Comparison of ENCODE assay signal across 8 cellular contexts in genomic region chr6:26158581-26159416, GRCh38.
DNase-seq lines count a peak whose midpoint lies in the region; ATAC-seq and TF ChIP-seq lines count a peak whose summit lies in the region.

No MANE protein-coding gene starts in this region.

- no peak for TF ChIP-seq CTCF in GM23338 (conservative IDR thresholded peaks at IDR 0.05; ENCODE audit: low read depth in 2 of 2)
- no peak for TF ChIP-seq CTCF in OCI-LY1 (IDR thresholded peaks at IDR 0.05; ENCODE audit: low read length)
- TF ChIP-seq CTCF in fibroblast of pulmonary artery (IDR thresholded peaks at IDR 0.05; ENCODE audit: low read length, missing control alignments): no peak
- no peak for TF ChIP-seq CTCF in nephron (IDR thresholded peaks at IDR 0.05; ENCODE audit: unreplicated experiment in 3 of 3)
- TF ChIP-seq CTCF in upper lobe of left lung (IDR thresholded peaks at IDR 0.05): no peak

- H3K36me3 ChIP-seq in GM23338 (ENCODE audit: insufficient read depth): peaks cover 4% of the 10 kb centered on the region; the same call in 1 of the 2 replicates
- no peaks in the 10 kb centered on the region for H3K36me3 ChIP-seq in OCI-LY1 (ENCODE audit: insufficient read depth, low read length)
- H3K36me3 ChIP-seq in upper lobe of left lung: no peaks in the 10 kb centered on the region

- whole genome bisulfite sequencing in upper lobe of left lung, 2 donors: 0 to 1% methylated on average over 22 of the region's 22 CpGs

- peaks cover 9% of the 10 kb centered on the region; the same call in 2 of the 3 replicates for H3K36me3 Mint-ChIP-seq in GM23338 (ENCODE audit: low read depth)
- peaks cover 5% of the 10 kb centered on the region for H3K36me3 Mint-ChIP-seq in activated T-helper 1 cell treated with anti-CD3 and anti-CD28 coated beads, Interleukin-12 subunit alpha, Interleukin-12 subunit beta, Interleukin-2, Interleukin-4 antibody, amounts not matched to agents 30 ng/mL and 10 ng/mL and 1 ng/mL, durations not matched to agents 14 hours and 24 hours and 36 hours (ENCODE audit: low read depth)
- H3K36me3 Mint-ChIP-seq in nephron (ENCODE audit: low read depth): peaks cover 7% of the 10 kb centered on the region

- H3K9me3 ChIP-seq in OCI-LY1 (ENCODE audit: low read length) (no peaks in the 10 kb centered on the region), upper lobe of left lung (no peaks in the 10 kb centered on the region)

- no peak for TF ChIP-seq POLR2A in upper lobe of left lung (IDR thresholded peaks at IDR 0.05)

- TF ChIP-seq EP300 in upper lobe of left lung (IDR thresholded peaks at IDR 0.05): peak in 1 of 4 donors; percentile 3

- peaks cover 13% of the 10 kb centered on the region for H3F3A ChIP-seq in GM23338 (replicated peaks; ENCODE audit: low read depth)
- H3F3A ChIP-seq in OCI-LY1 (ENCODE audit: insufficient read depth, low read length): peaks cover 4% of the 10 kb centered on the region; the same call in 1 of the 2 replicates

- peak overlapping the region; percentile 100 for H3K27ac Mint-ChIP-seq in GM23338
- H3K27ac Mint-ChIP-seq in activated T-helper 1 cell treated with anti-CD3 and anti-CD28 coated beads, Interleukin-12 subunit alpha, Interleukin-12 subunit beta, Interleukin-2, Interleukin-4 antibody, amounts not matched to agents 30 ng/mL and 10 ng/mL and 1 ng/mL, durations not matched to agents 14 hours and 24 hours and 36 hours: peak overlapping the region; percentile 95
- H3K27ac Mint-ChIP-seq in nephron: peak overlapping the region; percentile 84 to 98 (median 98)

- 0 out of 2 replicates have a peak, but pooled peaks cover 5% of the 10 kb centered on the region for H3K4me1 ChIP-seq in GM23338 (ENCODE audit: insufficient read depth)
- H3K4me1 ChIP-seq in OCI-LY1 (ENCODE audit: insufficient read depth, low read length, severe bottlenecking): peaks cover 45% of the 10 kb centered on the region
- H3K4me1 ChIP-seq in upper lobe of left lung: peaks cover 13 to 27% (median 20%) of the 10 kb centered on the region in 4 donors

- peak overlapping the region; percentile 84 for H3K4me2 ChIP-seq in GM23338
- peak overlapping the region; percentile 95 for H3K4me2 ChIP-seq in OCI-LY1 (ENCODE audit: low read length)

- H3K9me3 Mint-ChIP-seq in GM23338 (peaks cover 20% of the 10 kb centered on the region), nephron (no peaks in the 10 kb centered on the region)
- no peaks in the 10 kb centered on the region for H3K9me3 Mint-ChIP-seq in activated T-helper 1 cell treated with anti-CD3 and anti-CD28 coated beads, Interleukin-12 subunit alpha, Interleukin-12 subunit beta, Interleukin-2, Interleukin-4 antibody, amounts not matched to agents 30 ng/mL and 10 ng/mL and 1 ng/mL, durations not matched to agents 14 hours and 24 hours and 36 hours

- H3K4me3 ChIP-seq in GM23338 (peak overlapping the region; percentile 84), OCI-LY1 (ENCODE audit: low read depth, low read length, poor library complexity, severe bottlenecking) (peak overlapping the region; percentile 89), fibroblast of pulmonary artery (replicated peaks; ENCODE audit: low read depth, low read length) (peak overlapping the region; percentile 70), upper lobe of left lung (peak overlapping the region; percentile 49 to 69 (median 62))

- H3K27me3 ChIP-seq in GM23338 (ENCODE audit: insufficient read depth): no peaks in the 10 kb centered on the region
- H3K27me3 ChIP-seq in OCI-LY1 (ENCODE audit: insufficient read depth, low read length): no peaks in the 10 kb centered on the region
- H3K27me3 ChIP-seq in upper lobe of left lung: no peaks in the 10 kb centered on the region

- peak overlapping the region; percentile 98 for H3K9ac ChIP-seq in OCI-LY1 (ENCODE audit: low read length)

- no peak overlapping the region for H2AFZ ChIP-seq in GM23338
- H2AFZ ChIP-seq in OCI-LY1 (ENCODE audit: low read length): no peak overlapping the region

- H3K9me2 ChIP-seq in GM23338 (ENCODE audit: insufficient read depth) (no peaks in the 10 kb centered on the region), OCI-LY1 (ENCODE audit: low read depth, low read length) (no peaks in the 10 kb centered on the region)

- H3K79me2 ChIP-seq in GM23338 (replicated peaks; ENCODE audit: insufficient read depth) (peaks cover 20% of the 10 kb centered on the region), OCI-LY1 (ENCODE audit: insufficient read depth, low read length) (no peaks in the 10 kb centered on the region)

- H3K4me3 Mint-ChIP-seq in GM23338 (peak overlapping the region; percentile 80), nephron (peak overlapping the region; percentile 93 to 98 (median 98))
- peak overlapping the region; percentile 91 for H3K4me3 Mint-ChIP-seq in activated T-helper 1 cell treated with anti-CD3 and anti-CD28 coated beads, Interleukin-12 subunit alpha, Interleukin-12 subunit beta, Interleukin-2, Interleukin-4 antibody, amounts not matched to agents 30 ng/mL and 10 ng/mL and 1 ng/mL, durations not matched to agents 14 hours and 24 hours and 36 hours

- ATAC-seq in GM23338 (peak; percentile 1; the same call in 2 of the 3 replicates), upper lobe of left lung (ENCODE audit: low FRiP score in 2 of 2) (peak; percentile 60 to 65), HG02970 (IDR thresholded peaks at IDR 0.05; ENCODE audit: low FRiP score, unreplicated experiment) (no peak)

- H3K4me1 Mint-ChIP-seq in GM23338 (peaks cover 20% of the 10 kb centered on the region), nephron (peaks cover 11% of the 10 kb centered on the region)
- peaks cover 53% of the 10 kb centered on the region for H3K4me1 Mint-ChIP-seq in activated T-helper 1 cell treated with anti-CD3 and anti-CD28 coated beads, Interleukin-12 subunit alpha, Interleukin-12 subunit beta, Interleukin-2, Interleukin-4 antibody, amounts not matched to agents 30 ng/mL and 10 ng/mL and 1 ng/mL, durations not matched to agents 14 hours and 24 hours and 36 hours (ENCODE audit: low read depth)

- H3K27ac ChIP-seq in GM23338 (ENCODE audit: low read depth): peak overlapping the region; percentile 97
- peak overlapping the region; percentile 99 for H3K27ac ChIP-seq in OCI-LY1 (ENCODE audit: low read depth, low read length, poor library complexity, severe bottlenecking)
- peak overlapping the region; percentile 90 to 98 (median 94) for H3K27ac ChIP-seq in upper lobe of left lung

- H3K27me3 Mint-ChIP-seq in GM23338 (ENCODE audit: insufficient read depth, low read depth, poor library complexity) (peaks cover 47% of the 10 kb centered on the region), nephron (ENCODE audit: low read depth) (no peaks in the 10 kb centered on the region)
- H3K27me3 Mint-ChIP-seq in activated T-helper 1 cell treated with anti-CD3 and anti-CD28 coated beads, Interleukin-12 subunit alpha, Interleukin-12 subunit beta, Interleukin-2, Interleukin-4 antibody, amounts not matched to agents 30 ng/mL and 10 ng/mL and 1 ng/mL, durations not matched to agents 14 hours and 24 hours and 36 hours (ENCODE audit: insufficient read depth): peaks cover 3% of the 10 kb centered on the region

- 0 out of 2 replicates have a peak, but pooled peaks cover 3% of the 10 kb centered on the region for H4K20me1 ChIP-seq in GM23338 (replicated peaks; ENCODE audit: insufficient read depth)
- H4K20me1 ChIP-seq in OCI-LY1 (ENCODE audit: insufficient read depth, low read length): no peaks in the 10 kb centered on the region

- intact Hi-C loops in activated T-helper 1 cell treated with anti-CD3 and anti-CD28 coated beads, Interleukin-12 subunit alpha, Interleukin-12 subunit beta, Interleukin-2, Interleukin-4 antibody, amounts not matched to agents 30 ng/mL and 10 ng/mL and 1 ng/mL, durations not matched to agents 14 hours and 24 hours and 36 hours (cut with micrococcal nuclease): loop anchor here (1.0 to 2.0 kb wide), 11 partner anchors 13 to 1736 kb away; a partner anchor contains a TSS

- DNase-seq in AG08396 (ENCODE audit: low spot score): peak; percentile 37
- DNase-seq in GM23338 (ENCODE audit: low spot score): peak; percentile 35
- DNase-seq in activated T-helper 1 cell treated with anti-CD3 and anti-CD28 coated beads, Interleukin-12 subunit alpha, Interleukin-12 subunit beta, Interleukin-2, Interleukin-4 antibody, amounts not matched to agents 30 ng/mL and 10 ng/mL and 1 ng/mL, durations not matched to agents 14 hours and 24 hours and 36 hours (ENCODE audit: low spot score): peak; percentile 57
- DNase-seq in fibroblast of pulmonary artery (ENCODE audit: low read depth): peak; percentile 59
- peak; percentile 72 to 83 for DNase-seq in upper lobe of left lung

TF ChIP-seq in GM23338, 12 proteins besides CTCF, POLR2A, EP300 and RAD21 (continues in another document):
- TF ChIP-seq JUNB (IDR thresholded peaks at IDR 0.05; ENCODE audit: unreplicated experiment): no peak
- no peak for TF ChIP-seq REST (IDR thresholded peaks at IDR 0.05; ENCODE audit: unreplicated experiment)
- TF ChIP-seq CREB1 (CRISPR knock-in tag; IDR thresholded peaks at IDR 0.05; ENCODE audit: low read depth): no peak
- no peak for TF ChIP-seq NANOG (IDR thresholded peaks at IDR 0.05; ENCODE audit: borderline replicate concordance)
- TF ChIP-seq ZNF331 (CRISPR knock-in tag; IDR thresholded peaks at IDR 0.05; ENCODE audit: low read depth): no peak
- TF ChIP-seq EZH2phosphoT487 (IDR thresholded peaks at IDR 0.05; ENCODE audit: unreplicated experiment): no peak
- no peak for TF ChIP-seq STAT1 (IDR thresholded peaks at IDR 0.05; ENCODE audit: unreplicated experiment)
- no peak for TF ChIP-seq ZNF114 (CRISPR knock-in tag; IDR thresholded peaks at IDR 0.05)
